27 cellular contexts compared by ENCODE assay signal in genomic region chr20:24086121-24086520, GRCh38.
"Had no signal": no experiment of that assay in that cellular context is flagged by ENCODE, and none has a peak within 500 bp of the region (broad histone marks: within the 10 kb centered on the region; RNA-seq: fewer than 3 reads in every experiment).

No MANE protein-coding gene starts in this region.

- H3K4me3 Mint-ChIP-seq: dendritic cell treated with granulocyte-macrophage colony-stimulating factor and Interleukin-4, amounts not matched to agents 40 ng/mL and 50 ng/mL, for 4 days; effector memory CD8-positive, alpha-beta T cell; endodermal cell; mesothelial cell of epicardium; naive B cell had no signal

- H3K36me3 Mint-ChIP-seq: mesothelial cell of epicardium, naive B cell had no signal

- FAIRE-seq: endometrium, islet of Langerhans, keratinocyte had no signal

- H3K4me3 ChIP-seq: colonic mucosa, gastrocnemius medialis, heart right ventricle, left lung, lower lobe of right lung, mucosa of descending colon had no signal

- H3K27ac ChIP-seq: colonic mucosa, epithelial cell of prostate, gastrocnemius medialis, heart right ventricle, left lung, lower lobe of right lung had no signal

- DNase-seq: colonic mucosa; cortex of kidney; effector CD8-positive, alpha-beta T cell; effector memory CD8-positive, alpha-beta T cell; endodermal cell; erythroblast; foreskin fibroblast; foreskin melanocyte; gastrocnemius medialis; glutamatergic neuron; head of caudate nucleus; heart right ventricle; hippocampal formation; left cardiac atrium; left lung; left ventricle myocardium superior; lower lobe of right lung; mesenchymal stem cell; mucosa of descending colon; naive B cell had no signal

- ATAC-seq: effector memory CD8-positive, alpha-beta T cell; esophagus mucosa; gastrocnemius medialis; heart right ventricle; left cardiac atrium; left lung; left ventricle myocardium superior; lower lobe of right lung; mucosa of descending colon had no signal

- H3K9me3 ChIP-seq: colonic mucosa, gastrocnemius medialis, heart right ventricle, left lung, lower lobe of right lung, mucosa of descending colon had no signal

- H3K9me3 Mint-ChIP-seq: dendritic cell treated with granulocyte-macrophage colony-stimulating factor and Interleukin-4, amounts not matched to agents 40 ng/mL and 50 ng/mL, for 4 days; effector memory CD8-positive, alpha-beta T cell; endodermal cell; mesothelial cell of epicardium; naive B cell had no signal

- H3K36me3 ChIP-seq: colonic mucosa, gastrocnemius medialis, heart right ventricle, left lung, lower lobe of right lung had no signal

- H3K4me1 Mint-ChIP-seq: naive B cell had no signal

- H3K27me3 Mint-ChIP-seq: dendritic cell treated with granulocyte-macrophage colony-stimulating factor and Interleukin-4, amounts not matched to agents 40 ng/mL and 50 ng/mL, for 4 days had no signal

- H3K27ac Mint-ChIP-seq: dendritic cell treated with granulocyte-macrophage colony-stimulating factor and Interleukin-4, amounts not matched to agents 40 ng/mL and 50 ng/mL, for 4 days; endodermal cell; mesothelial cell of epicardium; naive B cell had no signal

- H3K4me1 ChIP-seq: colonic mucosa, gastrocnemius medialis, heart right ventricle, left lung, lower lobe of right lung had no signal

- H3K27me3 ChIP-seq: colonic mucosa, gastrocnemius medialis had no signal
